Comparison of ENCODE assay signal across 13 cellular contexts in the genomic region with DNA sequence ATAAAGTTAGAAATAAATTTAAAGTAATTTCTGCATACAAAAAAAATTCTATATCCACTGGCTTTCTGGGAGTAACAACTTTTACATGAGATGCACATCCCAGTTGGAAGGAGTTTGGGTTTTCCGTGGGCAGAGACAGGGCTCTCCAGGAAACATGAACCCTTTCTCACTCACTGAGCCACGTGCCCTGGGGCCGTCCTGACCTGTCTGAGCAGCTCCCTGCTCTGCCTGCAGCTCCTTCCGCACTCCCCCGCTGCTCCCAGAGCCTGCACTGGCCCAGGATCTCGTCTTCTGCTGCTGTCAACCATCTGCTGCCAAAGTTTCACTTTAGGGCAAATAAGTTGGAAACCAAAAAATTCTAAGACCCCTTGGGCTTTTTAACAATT.
DNase-seq lines count a peak whose midpoint lies in the region; ATAC-seq and TF ChIP-seq lines count a peak whose summit lies in the region.
"Had no signal": no experiment of that assay in that cellular context is flagged by ENCODE, and none has a peak within 500 bp of the region (broad histone marks: within the 10 kb centered on the region; RNA-seq: fewer than 3 reads in every experiment).

No MANE protein-coding gene starts in this region.

- no peak for TF ChIP-seq CTCF in right atrium auricular region (IDR thresholded peaks at IDR 0.05)
- no peak for TF ChIP-seq CTCF in WERI-Rb-1 (IDR thresholded peaks at IDR 0.05; ENCODE audit: low read depth, low read length)
- no peak for TF ChIP-seq CTCF in upper lobe of right lung (IDR thresholded peaks at IDR 0.05)
- no peak for TF ChIP-seq CTCF in PC-9 (conservative IDR thresholded peaks at IDR 0.05)

- no peaks in the 10 kb centered on the region for H4K20me1 ChIP-seq in PC-9 (ENCODE audit: insufficient read depth)

- no peak overlapping the region for H2AFZ ChIP-seq in PC-9

- no peaks in the 10 kb centered on the region for H3K79me2 ChIP-seq in PC-9 (ENCODE audit: low read depth)

- H3F3A ChIP-seq in PC-9 (ENCODE audit: insufficient read depth, low read depth) = no peaks in the 10 kb centered on the region

- H3K4me1 ChIP-seq in right atrium auricular region = peaks cover 0 to 15% of the 10 kb centered on the region in 2 donors
- no peaks in the 10 kb centered on the region for H3K4me1 ChIP-seq in upper lobe of right lung
- no peaks in the 10 kb centered on the region for H3K4me1 ChIP-seq in PC-9 (replicated peaks; ENCODE audit: insufficient read depth)

- no peak for DNase-seq in left ventricle myocardium superior
- DNase-seq in right atrium auricular region (ENCODE audit: low spot score) = no peak
- DNase-seq in WERI-Rb-1 = peak; percentile 43
- DNase-seq in islet precursor cell = peak; percentile 91
- peak; percentile 45 for DNase-seq in upper lobe of right lung
- no peak for DNase-seq in PC-9
- no peak for DNase-seq in amygdala (lab: John Stamatoyannopoulos, UW)
- DNase-seq: ACHN; activated CD4-positive, alpha-beta T cell treated with anti-CD3 and anti-CD28 coated beads for 48 hours; stimulated activated CD4-positive, alpha-beta T cell treated with anti-CD3 and anti-CD28 coated beads, Interleukin-12 subunit alpha, Interleukin-12 subunit beta, amount 100 ng/mL, for 4 hours had no signal

- POLR2A ChIA-PET in PC-9 (lab: Charles Lee; ENCODE audit: unreplicated experiment) = no interaction called here

- intact Hi-C loops in left ventricle myocardium superior (cut with micrococcal nuclease) = no loop called here
- intact Hi-C loops in upper lobe of right lung (cut with DNase I) = no loop called here
- intact Hi-C loops in PC-9 (cut with micrococcal nuclease; ENCODE audit: unreplicated experiment) = no loop called here

- H3K27ac ChIP-seq in right atrium auricular region (no peak overlapping the region), WERI-Rb-1 (no peak overlapping the region), upper lobe of right lung (no peak overlapping the region), PC-9 (no peak overlapping the region)
- H3K27ac ChIP-seq: vagina had no signal

- H3K9me2 ChIP-seq in PC-9 (ENCODE audit: insufficient read depth) = no peaks in the 10 kb centered on the region

- CTCF ChIA-PET in PC-9 (lab: Charles Lee) = no interaction called here

- peak; percentile 40 for ATAC-seq in left ventricle myocardium superior
- ATAC-seq in upper lobe of right lung = no peak
- ATAC-seq in GM19351 (IDR thresholded peaks at IDR 0.05; ENCODE audit: unreplicated experiment) = no peak
- ATAC-seq: activated T-helper 17 cell treated with anti-CD3 and anti-CD28 coated beads, Interleukin-2, amount 50 U/mL, for 72 hours had no signal

- no peak overlapping the region for H3K4me3 ChIP-seq in right atrium auricular region
- H3K4me3 ChIP-seq in WERI-Rb-1 (ENCODE audit: low read depth, low read length) = no peak overlapping the region
- no peak overlapping the region for H3K4me3 ChIP-seq in upper lobe of right lung
- no peak overlapping the region for H3K4me3 ChIP-seq in PC-9
- H3K4me3 ChIP-seq: vagina had no signal

- no peaks in the 10 kb centered on the region for H3K36me3 ChIP-seq in right atrium auricular region
- no peaks in the 10 kb centered on the region for H3K36me3 ChIP-seq in WERI-Rb-1
- no peaks in the 10 kb centered on the region for H3K36me3 ChIP-seq in upper lobe of right lung
- no peaks in the 10 kb centered on the region for H3K36me3 ChIP-seq in PC-9 (ENCODE audit: low read depth)
- H3K36me3 ChIP-seq: vagina had no signal

- BruUV-seq in PC-9 (replicated peaks; lab: Mats Ljungman, UMichigan) = no TSS peak

- no peaks in the 10 kb centered on the region for H3K27me3 ChIP-seq in right atrium auricular region
- H3K27me3 ChIP-seq in WERI-Rb-1 (ENCODE audit: insufficient read depth, low read depth, severe bottlenecking) = no peaks in the 10 kb centered on the region
- H3K27me3 ChIP-seq in upper lobe of right lung = no peaks in the 10 kb centered on the region
- peaks cover 35% of the 10 kb centered on the region for H3K27me3 ChIP-seq in PC-9 (ENCODE audit: insufficient read depth, low read depth)
- H3K27me3 ChIP-seq: vagina had no signal

- H3K9me3 ChIP-seq in right atrium auricular region (no peaks in the 10 kb centered on the region), WERI-Rb-1 (ENCODE audit: severe bottlenecking) (no peaks in the 10 kb centered on the region), upper lobe of right lung (no peaks in the 10 kb centered on the region), PC-9 (ENCODE audit: insufficient read depth, low read depth) (no peaks in the 10 kb centered on the region)
- H3K9me3 ChIP-seq: vagina had no signal

- no peak overlapping the region for H3K4me2 ChIP-seq in PC-9

Comparison
In these comparisons a context has a peak if more than half of its experiments do, and no peak if none do; other contexts are left out.
1. DNase-seq: peak in WERI-Rb-1 (single experiment), islet precursor cell (single experiment) and upper lobe of right lung (single experiment); none in left ventricle myocardium superior (single experiment), right atrium auricular region (single experiment), PC-9 (0 of 2) and amygdala (0 of 56).